Comparison of ENCODE assay signal across 15 cellular contexts in the genomic region with DNA sequence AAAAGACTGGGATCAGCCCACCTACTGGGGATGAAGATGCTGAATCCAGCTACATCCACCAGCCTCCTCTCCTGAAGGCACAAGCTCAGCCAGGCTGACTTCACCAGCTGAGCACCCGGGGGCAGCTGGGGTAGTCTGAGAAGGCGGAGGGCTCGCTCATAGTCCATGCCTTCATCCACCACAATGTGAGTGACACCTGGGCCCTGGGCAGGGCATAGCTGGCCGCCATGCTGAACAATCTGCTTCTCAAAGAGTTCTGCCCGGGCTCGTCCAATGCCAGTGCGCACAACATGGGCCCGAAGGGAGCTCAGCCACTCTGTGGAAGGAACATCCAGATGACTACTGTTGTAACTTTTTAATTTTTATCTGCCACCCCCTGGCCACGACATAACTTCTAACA. TPM values are rescaled to one million over a fixed set of nuclear protein-coding genes. Genes with fewer than 3 reads are reported as not detected.
DNase-seq lines count a peak whose midpoint lies in the region; ATAC-seq and TF ChIP-seq lines count a peak whose summit lies in the region.
"Had no signal": no experiment of that assay in that cellular context is flagged by ENCODE, and none has a peak within 500 bp of the region (broad histone marks: within the 10 kb centered on the region; RNA-seq: fewer than 3 reads in every experiment).

No MANE protein-coding gene starts in this region.

- H2AFZ ChIP-seq in DND-41 (ENCODE audit: low read depth, low read length): no peak overlapping the region

- no peak for ATAC-seq in activated CD4-positive, alpha-beta T cell treated with anti-CD3 and anti-CD28 coated beads for 36 hours
- no peak for ATAC-seq in DND-41 (ENCODE audit: insufficient read depth, low read depth)
- no peak for ATAC-seq in activated naive CD8-positive, alpha-beta T cell treated with anti-CD3 and anti-CD28 coated beads, Interleukin-2, amount 10 ng/mL, durations not matched to agents 7 days and 5 days (ENCODE audit: low read depth)
- no peak for ATAC-seq in naive thymus-derived CD8-positive, alpha-beta T cell

- no peak overlapping the region for H3K9ac ChIP-seq in DND-41 (ENCODE audit: low read depth, low read length)
- H3K9ac ChIP-seq: BLaER1 had no signal

- H3K4me1 ChIP-seq in DND-41 (ENCODE audit: insufficient read depth, low read length) (peaks cover 26% of the 10 kb centered on the region), uterus (no peaks in the 10 kb centered on the region)

- no peaks in the 10 kb centered on the region for H3K27me3 Mint-ChIP-seq in activated CD4-positive, alpha-beta T cell treated with anti-CD3 and anti-CD28 coated beads for 36 hours
- H3K27me3 Mint-ChIP-seq in activated naive CD8-positive, alpha-beta T cell treated with anti-CD3 and anti-CD28 coated beads, Interleukin-2, amount 10 ng/mL, durations not matched to agents 7 days and 5 days: no peaks in the 10 kb centered on the region
- peaks cover 0 to 1% (median 0%) of the 10 kb centered on the region in 5 donors for H3K27me3 Mint-ChIP-seq in naive thymus-derived CD8-positive, alpha-beta T cell

- H3K79me2 ChIP-seq in DND-41 (ENCODE audit: insufficient read depth, low read length): peaks cover 10% of the 10 kb centered on the region

- H3K36me3 Mint-ChIP-seq in activated CD4-positive, alpha-beta T cell treated with anti-CD3 and anti-CD28 coated beads for 36 hours (ENCODE audit: low read depth): peaks cover 19% of the 10 kb centered on the region
- peaks cover 4% of the 10 kb centered on the region for H3K36me3 Mint-ChIP-seq in activated naive CD8-positive, alpha-beta T cell treated with anti-CD3 and anti-CD28 coated beads, Interleukin-2, amount 10 ng/mL, durations not matched to agents 7 days and 5 days
- peaks cover 0 to 33% (median 0%) of the 10 kb centered on the region in 3 donors for H3K36me3 Mint-ChIP-seq in naive thymus-derived CD8-positive, alpha-beta T cell

- H3K27ac ChIP-seq in DND-41 (ENCODE audit: low read length): no peak overlapping the region
- H3K27ac ChIP-seq in uterus: no peak overlapping the region
- H3K27ac ChIP-seq: 22Rv1, BLaER1, HL-60 had no signal

- peaks cover 18% of the 10 kb centered on the region for H3K4me1 Mint-ChIP-seq in activated CD4-positive, alpha-beta T cell treated with anti-CD3 and anti-CD28 coated beads for 36 hours
- H3K4me1 Mint-ChIP-seq in activated naive CD8-positive, alpha-beta T cell treated with anti-CD3 and anti-CD28 coated beads, Interleukin-2, amount 10 ng/mL, durations not matched to agents 7 days and 5 days: peaks cover 8% of the 10 kb centered on the region
- peaks cover 13 to 30% (median 30%) of the 10 kb centered on the region in 4 donors for H3K4me1 Mint-ChIP-seq in naive thymus-derived CD8-positive, alpha-beta T cell

- H3K4me3 ChIP-seq in DND-41 (ENCODE audit: low read depth in 1 of 2, low read length in 2 of 2) (no peak overlapping the region), uterus (no peak overlapping the region)
- H3K4me3 ChIP-seq: BLaER1 had no signal

- POLR2A ChIA-PET in activated CD4-positive, alpha-beta T cell treated with anti-CD3 and anti-CD28 coated beads for 36 hours (lab: Charles Lee): no interaction called here
- POLR2A ChIA-PET in activated naive CD8-positive, alpha-beta T cell treated with anti-CD3 and anti-CD28 coated beads, Interleukin-2, amount 10 ng/mL, durations not matched to agents 7 days and 5 days (lab: Charles Lee): interaction anchor here (0.6 kb wide), 1 partner anchor 10 kb away, joined by 3 read pairs; no protein-coding TSS in a partner anchor
- POLR2A ChIA-PET in naive thymus-derived CD8-positive, alpha-beta T cell (lab: Charles Lee): no interaction called here

- TF ChIP-seq POLR2A in uterus (IDR thresholded peaks at IDR 0.05): no peak

- H3K9me3 ChIP-seq in DND-41 (ENCODE audit: insufficient read depth, low read length, severe bottlenecking) (no peaks in the 10 kb centered on the region), uterus (no peaks in the 10 kb centered on the region)

- no peaks in the 10 kb centered on the region for H3K9me3 Mint-ChIP-seq in activated CD4-positive, alpha-beta T cell treated with anti-CD3 and anti-CD28 coated beads for 36 hours (ENCODE audit: low read depth)
- H3K9me3 Mint-ChIP-seq in activated naive CD8-positive, alpha-beta T cell treated with anti-CD3 and anti-CD28 coated beads, Interleukin-2, amount 10 ng/mL, durations not matched to agents 7 days and 5 days: no peaks in the 10 kb centered on the region
- H3K9me3 Mint-ChIP-seq in naive thymus-derived CD8-positive, alpha-beta T cell: no peaks in the 10 kb centered on the region

- peaks cover 28% of the 10 kb centered on the region for H3K36me3 ChIP-seq in DND-41 (ENCODE audit: insufficient read depth, low read length)
- no peaks in the 10 kb centered on the region for H3K36me3 ChIP-seq in uterus

- H3K27me3 ChIP-seq in DND-41 (ENCODE audit: insufficient read depth, low read length, poor library complexity): no peaks in the 10 kb centered on the region
- no peaks in the 10 kb centered on the region for H3K27me3 ChIP-seq in uterus

- H3K27ac Mint-ChIP-seq in activated CD4-positive, alpha-beta T cell treated with anti-CD3 and anti-CD28 coated beads for 36 hours: peak overlapping the region; percentile 8
- no peak overlapping the region for H3K27ac Mint-ChIP-seq in activated naive CD8-positive, alpha-beta T cell treated with anti-CD3 and anti-CD28 coated beads, Interleukin-2, amount 10 ng/mL, durations not matched to agents 7 days and 5 days
- peak overlapping the region in 1 of 10 donors; percentile 26 for H3K27ac Mint-ChIP-seq in naive thymus-derived CD8-positive, alpha-beta T cell

- no peaks in the 10 kb centered on the region for H4K20me1 ChIP-seq in DND-41 (ENCODE audit: insufficient read depth, low read length)
- H4K20me1 ChIP-seq: BLaER1 had no signal

- CTCF ChIA-PET in activated CD4-positive, alpha-beta T cell treated with anti-CD3 and anti-CD28 coated beads for 36 hours (lab: Charles Lee): interaction anchor here (0.9 to 1.2 kb wide), 3 partner anchors 10 to 193 kb away, joined by 3 to 5 read pairs (median 4); no protein-coding TSS in a partner anchor

- no peak overlapping the region for H3K4me3 Mint-ChIP-seq in activated CD4-positive, alpha-beta T cell treated with anti-CD3 and anti-CD28 coated beads for 36 hours
- H3K4me3 Mint-ChIP-seq in activated naive CD8-positive, alpha-beta T cell treated with anti-CD3 and anti-CD28 coated beads, Interleukin-2, amount 10 ng/mL, durations not matched to agents 7 days and 5 days: peak overlapping the region; percentile 11
- peak overlapping the region in 7 of 10 donors; percentile 2 to 52 (median 22) for H3K4me3 Mint-ChIP-seq in naive thymus-derived CD8-positive, alpha-beta T cell

- TF ChIP-seq CTCF in DND-41 (IDR thresholded peaks at IDR 0.05; ENCODE audit: borderline replicate concordance, extremely low read depth, low read length, poor library complexity, severe bottlenecking) (no peak), uterus (IDR thresholded peaks at IDR 0.05) (no peak)

- no peak for DNase-seq in activated CD4-positive, alpha-beta T cell treated with anti-CD3 and anti-CD28 coated beads for 36 hours
- no peak for DNase-seq in activated CD4-positive, alpha-beta T cell treated with anti-CD3 and anti-CD28 coated beads, Interleukin-2, amount 50 U/mL, for 4 hours
- DNase-seq in DND-41: no peak
- no peak for DNase-seq in activated naive CD8-positive, alpha-beta T cell treated with anti-CD3 and anti-CD28 coated beads, Interleukin-2, amount 10 ng/mL, durations not matched to agents 7 days and 5 days
- no peak for DNase-seq in naive thymus-derived CD8-positive, alpha-beta T cell
- no peak for DNase-seq in NCI-H345 treated with DMSO at 0.1 percent for 48 hours (lab: John Stamatoyannopoulos, UW; ENCODE audit: unreplicated experiment)
- DNase-seq in uterus: no peak
- no peak for DNase-seq in DMS 273 (lab: John Stamatoyannopoulos, UW; ENCODE audit: unreplicated experiment)
- DNase-seq: EL, NCI-H1048, NCI-H446, NCI-H748 treated with DMSO at 0.1 percent for 48 hours had no signal

- 0 out of 2 replicates have a peak overlapping the region, but pooled peaks have one; percentile 4 for H3K4me2 ChIP-seq in DND-41 (ENCODE audit: insufficient read depth, low read length)
- H3K4me2 ChIP-seq: BLaER1 had no signal

- intact Hi-C loops in activated CD4-positive, alpha-beta T cell treated with anti-CD3 and anti-CD28 coated beads for 36 hours (cut with DNase I, micrococcal nuclease): loop anchor here (5.0 kb wide), 2 partner anchors 196 to 524 kb away; a partner anchor contains a TSS
- intact Hi-C loops in uterus (cut with DNase I; ENCODE audit: low total_unique reads): no loop called here

RNA-seq across cellular contexts. Expression of a gene that starts 2.2 kb away (rescaled TPM):
- total RNA-seq in activated CD4-positive, alpha-beta T cell treated with anti-CD3 and anti-CD28 coated beads for 36 hours: 10 to 100 TPM; 30.2 to 31.4 TPM
- 10 to 100 TPM; 34.9 to 37.7 TPM for total RNA-seq in activated naive CD8-positive, alpha-beta T cell treated with anti-CD3 and anti-CD28 coated beads, Interleukin-2, amount 10 ng/mL, durations not matched to agents 7 days and 5 days
- 10 to 100 TPM; 44.0 to 48.9 TPM for total RNA-seq in naive thymus-derived CD8-positive, alpha-beta T cell
- polyA plus RNA-seq in naive thymus-derived CD8-positive, alpha-beta T cell: 10 to 100 TPM; 10.6 to 16.7 (median 12.5) TPM
- 10 to 100 TPM; 11.8 to 31.6 (median 17.6) TPM for total RNA-seq in uterus

RNA-seq across cellular contexts. Expression of a gene that starts 2.3 kb away (rescaled TPM):
- 10 to 100 TPM; 15.5 to 19.3 TPM for total RNA-seq in activated CD4-positive, alpha-beta T cell treated with anti-CD3 and anti-CD28 coated beads for 36 hours
- total RNA-seq in activated naive CD8-positive, alpha-beta T cell treated with anti-CD3 and anti-CD28 coated beads, Interleukin-2, amount 10 ng/mL, durations not matched to agents 7 days and 5 days: 1 to 10 TPM; 4.0 to 5.5 TPM
- total RNA-seq in naive thymus-derived CD8-positive, alpha-beta T cell: 1 to 10 TPM in 1 of 2 experiments, under 1 TPM in 1; 0.75 to 1.4 TPM
- 1 to 10 TPM; 1.3 to 3.0 (median 2.4) TPM for polyA plus RNA-seq in naive thymus-derived CD8-positive, alpha-beta T cell
- total RNA-seq in uterus: 10 to 100 TPM in 3 of 4 donors, 1 to 10 TPM in 1; 5.1 to 35.6 (median 21.7) TPM
